ENCODE assay signal across 23 cellular contexts in genomic region chr11:19395050-19395449, GRCh38.
A peak's percentile ranks its signal among the peaks of the same experiment; 100 is the strongest.
DNase-seq lines count a peak whose midpoint lies in the region; ATAC-seq, FAIRE-seq and TF ChIP-seq lines count a peak whose summit lies in the region.
"Had no signal": no experiment of that assay in that cellular context is flagged by ENCODE, and none has a peak within 500 bp of the region (broad histone marks: within the 10 kb centered on the region; RNA-seq: fewer than 3 reads in every experiment).

No MANE protein-coding gene starts in this region.

- no peak for TF ChIP-seq CTCF in bronchial epithelial cell (IDR thresholded peaks at IDR 0.05; ENCODE audit: insufficient read depth, low read length, severe bottlenecking)

- no peak overlapping the region for H3K27ac Mint-ChIP-seq in activated T-helper 2 cell treated with anti-CD3 and anti-CD28 coated beads, Interferon-gamma antibody, Interleukin-2, Interleukin-4, amounts not matched to agents 10 μg/mL and 5 μg/mL and 100 μg/mL, durations not matched to agents 14 hours and 24 hours and 36 hours
- H3K27ac Mint-ChIP-seq: activated CD4-positive, alpha-beta memory T cell treated with anti-CD3 and anti-CD28 coated beads, Interleukin-2, amount 10 ng/mL, durations not matched to agents 7 days and 5 days; activated naive CD4-positive, alpha-beta T cell treated with anti-CD3 and anti-CD28 coated beads for 36 hours; CD8-positive, alpha-beta T cell had no signal

- intact Hi-C loops in activated T-helper 2 cell treated with anti-CD3 and anti-CD28 coated beads, Interferon-gamma antibody, Interleukin-2, Interleukin-4, amounts not matched to agents 10 μg/mL and 5 μg/mL and 100 μg/mL, durations not matched to agents 14 hours and 24 hours and 36 hours (cut with micrococcal nuclease) = no loop called here

- peaks cover 9% of the 10 kb centered on the region for H3K4me1 Mint-ChIP-seq in activated T-helper 2 cell treated with anti-CD3 and anti-CD28 coated beads, Interferon-gamma antibody, Interleukin-2, Interleukin-4, amounts not matched to agents 10 μg/mL and 5 μg/mL and 100 μg/mL, durations not matched to agents 14 hours and 24 hours and 36 hours (ENCODE audit: low read depth)

- H3K4me3 Mint-ChIP-seq in activated T-helper 2 cell treated with anti-CD3 and anti-CD28 coated beads, Interferon-gamma antibody, Interleukin-2, Interleukin-4, amounts not matched to agents 10 μg/mL and 5 μg/mL and 100 μg/mL, durations not matched to agents 14 hours and 24 hours and 36 hours (ENCODE audit: low read depth) = no peak overlapping the region
- H3K4me3 Mint-ChIP-seq: activated CD4-positive, alpha-beta memory T cell treated with anti-CD3 and anti-CD28 coated beads, Interleukin-2, amount 10 ng/mL, durations not matched to agents 7 days and 5 days; activated naive CD4-positive, alpha-beta T cell treated with anti-CD3 and anti-CD28 coated beads for 36 hours; CD8-positive, alpha-beta T cell had no signal

- no peaks in the 10 kb centered on the region for H3K27me3 ChIP-seq in bronchial epithelial cell (ENCODE audit: control insufficient read depth, insufficient read depth, low read length)
- H3K27me3 ChIP-seq: cardiac muscle cell, tibial nerve had no signal

- ATAC-seq in GM19452 (IDR thresholded peaks at IDR 0.05; ENCODE audit: unreplicated experiment) (peak; percentile 15), HG02852 (IDR thresholded peaks at IDR 0.05; ENCODE audit: unreplicated experiment) (peak; percentile 21)
- ATAC-seq: CD8-positive, alpha-beta T cell had no signal

- H3K9me3 Mint-ChIP-seq in activated T-helper 2 cell treated with anti-CD3 and anti-CD28 coated beads, Interferon-gamma antibody, Interleukin-2, Interleukin-4, amounts not matched to agents 10 μg/mL and 5 μg/mL and 100 μg/mL, durations not matched to agents 14 hours and 24 hours and 36 hours = no peaks in the 10 kb centered on the region
- H3K9me3 Mint-ChIP-seq: activated CD4-positive, alpha-beta memory T cell treated with anti-CD3 and anti-CD28 coated beads, Interleukin-2, amount 10 ng/mL, durations not matched to agents 7 days and 5 days; CD8-positive, alpha-beta T cell had no signal

- no peak overlapping the region for H3K4me3 ChIP-seq in bronchial epithelial cell (ENCODE audit: low read depth, low read length)
- H3K4me3 ChIP-seq: cardiac muscle cell, tibial nerve had no signal

- H3K36me3 ChIP-seq in bronchial epithelial cell (ENCODE audit: control insufficient read depth, insufficient read depth, low read length) = no peaks in the 10 kb centered on the region
- H3K36me3 ChIP-seq: cardiac muscle cell, neutrophil, tibial nerve had no signal

- DNase-seq in bronchial epithelial cell (ENCODE audit: low read depth) = no peak
- no peak for DNase-seq in NCI-H345 treated with DMSO at 0.1 percent for 48 hours (lab: John Stamatoyannopoulos, UW; ENCODE audit: unreplicated experiment)
- no peak for DNase-seq in NCI-H774 (lab: John Stamatoyannopoulos, UW)
- no peak for DNase-seq in SK-N-DZ (ENCODE audit: low spot score)
- no peak for DNase-seq in activated T-helper 2 cell treated with anti-CD3 and anti-CD28 coated beads, Interferon-gamma antibody, Interleukin-2, Interleukin-4, amounts not matched to agents 10 μg/mL and 5 μg/mL and 100 μg/mL, durations not matched to agents 14 hours and 24 hours and 36 hours (ENCODE audit: low spot score)
- DNase-seq: activated CD4-positive, alpha-beta memory T cell treated with anti-CD3 and anti-CD28 coated beads, Interleukin-2, amount 10 ng/mL, durations not matched to agents 7 days and 5 days; activated CD4-positive, CD25-positive, alpha-beta regulatory T cell; activated T-cell treated with anti-CD3 and anti-CD28 coated beads for 4 hours; amygdala; CD8-positive, alpha-beta T cell; foreskin fibroblast; NCI-H1048; NCI-H524 treated with DMSO at 0.1 percent for 48 hours; small intestine; stimulated activated naive CD4-positive, alpha-beta T cell treated with Interleukin-2 at 50 U/mL for 16 hours; T1000 had no signal

- FAIRE-seq in bronchial epithelial cell (lab: Jason Lieb, UNC) = peak; percentile 87
- FAIRE-seq: HTR-8/SVneo, small intestine had no signal

- H3K36me3 Mint-ChIP-seq in activated T-helper 2 cell treated with anti-CD3 and anti-CD28 coated beads, Interferon-gamma antibody, Interleukin-2, Interleukin-4, amounts not matched to agents 10 μg/mL and 5 μg/mL and 100 μg/mL, durations not matched to agents 14 hours and 24 hours and 36 hours (ENCODE audit: low read depth) = no peaks in the 10 kb centered on the region
- H3K36me3 Mint-ChIP-seq: CD8-positive, alpha-beta T cell had no signal

- peaks cover 8% of the 10 kb centered on the region for H3K27me3 Mint-ChIP-seq in activated T-helper 2 cell treated with anti-CD3 and anti-CD28 coated beads, Interferon-gamma antibody, Interleukin-2, Interleukin-4, amounts not matched to agents 10 μg/mL and 5 μg/mL and 100 μg/mL, durations not matched to agents 14 hours and 24 hours and 36 hours (ENCODE audit: low read depth)
